Comparison of ENCODE assay signal across 8 cellular contexts in genomic region chr9:136525841-136526499, GRCh38. TPM values are rescaled to one million over a fixed set of nuclear protein-coding genes. Genes with fewer than 3 reads are reported as not detected.
A peak's percentile ranks its signal among the peaks of the same experiment; 100 is the strongest.
DNase-seq lines count a peak whose midpoint lies in the region; ATAC-seq and TF ChIP-seq lines count a peak whose summit lies in the region.

No MANE protein-coding gene starts in this region.

- H3K9me3 ChIP-seq in HUES48 (ENCODE audit: control insufficient read depth, insufficient read depth, low read length) = no peaks in the 10 kb centered on the region
- no peaks in the 10 kb centered on the region for H3K9me3 ChIP-seq in skeletal muscle tissue (ENCODE audit: control insufficient read depth in 3 of 3, low read length in 3 of 3)

- H3K36me3 ChIP-seq in HUES48 (ENCODE audit: control insufficient read depth, insufficient read depth, low read length) (peaks cover 6% of the 10 kb centered on the region), skeletal muscle tissue (ENCODE audit: control insufficient read depth in 3 of 3, insufficient read depth in 3 of 3, low read length in 3 of 3) (peaks cover 0 to 5% (median 2%) of the 10 kb centered on the region in 3 donors)

- H3K9ac ChIP-seq in HUES48 (ENCODE audit: low read depth, low read length) (no peak overlapping the region), skeletal muscle tissue (ENCODE audit: low read depth in 1 of 3, low read length in 3 of 3) (peak overlapping the region in 2 of 3 donors; percentile 45 to 50)

- ATAC-seq in left colon (peak; percentile 28), HG02678 (IDR thresholded peaks at IDR 0.05; ENCODE audit: unreplicated experiment) (no peak)

- H3K4me3 ChIP-seq in HUES48 (ENCODE audit: low read depth, low read length) (no peak overlapping the region), astrocyte of the spinal cord (ENCODE audit: low read depth, low read length) (no peak overlapping the region), skeletal muscle tissue (ENCODE audit: low read length in 3 of 3) (peak overlapping the region in 1 of 3 donors; percentile 22)

- H3K27ac ChIP-seq in HUES48 (ENCODE audit: low read depth, low read length) (peak overlapping the region; percentile 63), skeletal muscle tissue (ENCODE audit: low read depth, low read length) (peak overlapping the region; percentile 23)

- peak; percentile 6 for TF ChIP-seq CTCF in astrocyte of the spinal cord (IDR thresholded peaks at IDR 0.05; ENCODE audit: low read depth, low read length)

- intact Hi-C loops in left colon (cut with DNase I, micrococcal nuclease) = no loop called here

- TF ChIP-seq POLR2A in erythroblast (IDR thresholded peaks at IDR 0.05; ENCODE audit: low read length) = no peak

- H3K27me3 ChIP-seq in HUES48 (ENCODE audit: control insufficient read depth, insufficient read depth, low read length) = no peaks in the 10 kb centered on the region
- peaks cover 0 to 4% (median 4%) of the 10 kb centered on the region in 3 donors for H3K27me3 ChIP-seq in skeletal muscle tissue (ENCODE audit: control insufficient read depth in 3 of 3, insufficient read depth in 3 of 3, low read length in 3 of 3)

- in situ Hi-C loops in astrocyte of the spinal cord (cut with HindIII; ENCODE audit: low sequenced_read_pairs) = no loop called here

- H3K4me1 ChIP-seq in HUES48 (ENCODE audit: control insufficient read depth, insufficient read depth, low read length) (peaks cover 4% of the 10 kb centered on the region; the same call in 1 of the 2 replicates), skeletal muscle tissue (ENCODE audit: control insufficient read depth in 3 of 3, insufficient read depth in 3 of 3, low read length in 3 of 3) (peaks cover 36 to 74% (median 70%) of the 10 kb centered on the region in 3 donors)

- DNase-seq in astrocyte of the spinal cord (ENCODE audit: low read depth, low spot score) = peak; percentile 50
- peak; percentile 62 to 70 for DNase-seq in left colon
- no peak for DNase-seq in activated T-cell treated with anti-CD3 and anti-CD28 coated beads, Interleukin-2, amount 50 U/mL, for 48 hours
- DNase-seq in erythroblast (lab: John Stamatoyannopoulos, UW) = no peak
- DNase-seq in T-helper 1 cell = no peak

RNA-seq across cellular contexts. Expression of gene NOTCH1, which starts 19.9 kb away (rescaled TPM):
- total RNA-seq in left colon (10 to 100 TPM; 49.5 to 72.2 TPM), skeletal muscle tissue (69.4 TPM)

RNA-seq across cellular contexts. Expression of gene SEC16A, which starts 43.1 kb away (rescaled TPM):
- 10 to 100 TPM; 64.2 to 82.4 TPM for total RNA-seq in left colon
- total RNA-seq in skeletal muscle tissue = 14.1 TPM

Comparison
In these comparisons a context has a peak if more than half of its experiments do, and no peak if none do; other contexts are left out.
1. DNase-seq: peak in astrocyte of the spinal cord (single experiment) and left colon (2 of 2); none in activated T-cell treated with anti-CD3 and anti-CD28 coated beads, Interleukin-2, amount 50 U/mL, for 48 hours (0 of 2), erythroblast (0 of 2) and T-helper 1 cell (0 of 5).